ENCODE assay signal across 29 cellular contexts in the genomic region with DNA sequence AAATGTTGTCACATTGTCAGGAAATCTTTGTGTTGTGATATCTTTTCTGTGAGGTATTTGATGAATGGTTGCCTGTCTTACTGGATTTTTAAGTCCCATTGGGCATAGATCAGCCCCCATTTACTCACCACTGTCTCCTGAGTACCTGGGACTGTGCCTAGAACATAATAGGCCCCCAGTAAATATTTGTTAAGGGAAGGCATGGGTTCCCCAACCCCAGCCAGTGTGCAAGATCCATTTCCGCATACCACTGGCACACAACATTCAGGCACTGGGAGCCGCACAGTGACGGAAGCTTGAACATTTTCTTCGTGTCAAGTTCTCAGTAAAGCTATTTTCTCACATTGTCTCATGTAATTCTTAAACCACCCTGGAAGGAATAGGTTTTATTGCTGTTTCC.
DNase-seq lines count a peak whose midpoint lies in the region; ATAC-seq and TF ChIP-seq lines count a peak whose summit lies in the region.
"Had no signal": no experiment of that assay in that cellular context is flagged by ENCODE, and none has a peak within 500 bp of the region (broad histone marks: within the 10 kb centered on the region; RNA-seq: fewer than 3 reads in every experiment).

No MANE protein-coding gene starts in this region.

- H3K27me3 ChIP-seq in Panc1 (ENCODE audit: control insufficient read depth, insufficient read depth, low read length) (no peaks in the 10 kb centered on the region), esophagus muscularis mucosa (no peaks in the 10 kb centered on the region), smooth muscle cell (ENCODE audit: low read depth) (no peaks in the 10 kb centered on the region)
- H3K27me3 ChIP-seq: BE2C; BLaER1; BLaER1 treated with 17β-estradiol and CSF1 and Interleukin-3, amounts not matched to agents 10 nM and 100 nM had no signal

- no peak for TF ChIP-seq CTCF in Panc1 (IDR thresholded peaks at IDR 0.05)
- TF ChIP-seq CTCF in esophagus muscularis mucosa (IDR thresholded peaks at IDR 0.05) = no peak
- no peak for TF ChIP-seq CTCF in smooth muscle cell (IDR thresholded peaks at IDR 0.05; ENCODE audit: borderline replicate concordance, insufficient read depth, poor library complexity, severe bottlenecking)

- no peak for ATAC-seq in Panc1
- ATAC-seq: A549; CD8-positive, alpha-beta T cell had no signal

- no peaks in the 10 kb centered on the region for H4K20me1 ChIP-seq in smooth muscle cell (ENCODE audit: low read depth)
- H4K20me1 ChIP-seq: BLaER1; BLaER1 treated with 17β-estradiol and CSF1 and Interleukin-3, amounts not matched to agents 10 nM and 100 nM had no signal

- no peaks in the 10 kb centered on the region; the same call in none of the 2 replicates for H3K4me1 ChIP-seq in Panc1 (ENCODE audit: control insufficient read depth, insufficient read depth, low read length)
- no peaks in the 10 kb centered on the region for H3K4me1 ChIP-seq in esophagus muscularis mucosa
- no peaks in the 10 kb centered on the region for H3K4me1 ChIP-seq in smooth muscle cell (ENCODE audit: low read depth)
- H3K4me1 ChIP-seq: BE2C, Caco-2 had no signal

- in situ Hi-C loops in Panc1 (cut with HindIII; ENCODE audit: low pct_unique_long_range_greater_than_20kb, low sequenced_read_pairs) = no loop called here

- H3K27ac ChIP-seq in Panc1 (ENCODE audit: low read length) (peak overlapping the region; percentile 74), esophagus muscularis mucosa (replicated peaks in 1 of 4) (no peak overlapping the region), smooth muscle cell (ENCODE audit: low read depth) (no peak overlapping the region)
- H3K27ac ChIP-seq: 22Rv1; A549; BLaER1; BLaER1 treated with 17β-estradiol and CSF1 and Interleukin-3, amounts not matched to agents 10 nM and 100 nM; C4-2B had no signal

- no peak for TF ChIP-seq EP300 in esophagus muscularis mucosa (IDR thresholded peaks at IDR 0.05)

- H3K9me3 ChIP-seq in Panc1 (ENCODE audit: control insufficient read depth, insufficient read depth, low read depth, low read length) = no peaks in the 10 kb centered on the region
- no peaks in the 10 kb centered on the region for H3K9me3 ChIP-seq in esophagus muscularis mucosa
- no peaks in the 10 kb centered on the region for H3K9me3 ChIP-seq in smooth muscle cell (replicated peaks; ENCODE audit: low read depth)
- H3K9me3 ChIP-seq: A549; BE2C; BLaER1; BLaER1 treated with 17β-estradiol and CSF1 and Interleukin-3, amounts not matched to agents 10 nM and 100 nM; Caco-2 had no signal

- H3K4me3 ChIP-seq in Panc1 (ENCODE audit: low read depth in 2 of 2, low read length in 2 of 2) (no peak overlapping the region), esophagus muscularis mucosa (no peak overlapping the region), smooth muscle cell (no peak overlapping the region)
- H3K4me3 ChIP-seq: A549; BLaER1; BLaER1 treated with 17β-estradiol and CSF1 and Interleukin-3, amounts not matched to agents 10 nM and 100 nM had no signal

- no peak for DNase-seq in Panc1 (ENCODE audit: low read depth, low spot score)
- DNase-seq in esophagus muscularis mucosa (ENCODE audit: extremely low spot score) = peak; percentile 55
- no peak for DNase-seq in activated T-cell treated with anti-CD3 and anti-CD28 coated beads, Interleukin-2, amount 50 U/mL, for 48 hours
- no peak for DNase-seq in smooth muscle cell (lab: John Stamatoyannopoulos, UW; ENCODE audit: unreplicated experiment)
- DNase-seq: 8988T; ACHN; AML-193; BE2C; C1 segment of cervical spinal cord; Caco-2; Calu3; CD4-positive, alpha-beta memory T cell; CD4-positive, alpha-beta T cell; CD4-positive, CD25-positive, alpha-beta regulatory T cell; CD8-positive, alpha-beta memory T cell; CD8-positive, alpha-beta T cell; COR-L47; DMS 273 treated with DMSO at 0.1 percent for 48 hours; DMS153; DMS53; DMS79; DMS79 treated with DMSO at 0.1 percent for 48 hours; DND-41; EL had no signal

- H3K9ac ChIP-seq in smooth muscle cell (ENCODE audit: low read depth) = no peak overlapping the region
- H3K9ac ChIP-seq: BLaER1; BLaER1 treated with 17β-estradiol and CSF1 and Interleukin-3, amounts not matched to agents 10 nM and 100 nM had no signal

- POLR2A ChIA-PET in Panc1 (lab: Charles Lee) = no interaction called here

- H2AFZ ChIP-seq in smooth muscle cell (ENCODE audit: low read depth) = no peak overlapping the region

- H3K79me2 ChIP-seq in smooth muscle cell (ENCODE audit: low read depth) = no peaks in the 10 kb centered on the region

- 95% methylated on average over 4 of the region's 4 CpGs for WGBS in esophagus muscularis mucosa
- 96% methylated on average over 4 of the region's 4 CpGs for WGBS in smooth muscle cell (ENCODE audit: low lambda C conversion rate)

- peaks cover under 1% of the 10 kb centered on the region for H3F3A ChIP-seq in smooth muscle cell (ENCODE audit: low read depth)

- H3K36me3 ChIP-seq in Panc1 (ENCODE audit: control insufficient read depth, insufficient read depth, low read length) = no peaks in the 10 kb centered on the region
- H3K36me3 ChIP-seq in esophagus muscularis mucosa = no peaks in the 10 kb centered on the region
- H3K36me3 ChIP-seq in smooth muscle cell (ENCODE audit: low read depth) = no peaks in the 10 kb centered on the region
- H3K36me3 ChIP-seq: BE2C; BLaER1; BLaER1 treated with 17β-estradiol and CSF1 and Interleukin-3, amounts not matched to agents 10 nM and 100 nM had no signal

- no TSS peak for BruUV-seq in Panc1 (replicated peaks; lab: Mats Ljungman, UMichigan)

- CTCF ChIA-PET in Panc1 (lab: Charles Lee) = no interaction called here

- TF ChIP-seq POLR2A in esophagus muscularis mucosa (IDR thresholded peaks at IDR 0.05; ENCODE audit: low read depth) = no peak

- intact Hi-C loops in Panc1 (cut with micrococcal nuclease; ENCODE audit: unreplicated experiment) (no loop called here), esophagus muscularis mucosa (cut with DNase I) (no loop called here)

- H3K4me2 ChIP-seq in smooth muscle cell = no peak overlapping the region
- H3K4me2 ChIP-seq: A549; BLaER1; BLaER1 treated with 17β-estradiol and CSF1 and Interleukin-3, amounts not matched to agents 10 nM and 100 nM had no signal
